In genomic region chr7:95493247-95493646, GRCh38 we compare ENCODE assay signal across 29 cellular contexts. TPM values are rescaled to one million over a fixed set of nuclear protein-coding genes. Genes with fewer than 3 reads are reported as not detected.
A peak's percentile ranks its signal among the peaks of the same experiment; 100 is the strongest.
DNase-seq lines count a peak whose midpoint lies in the region; ATAC-seq and TF ChIP-seq lines count a peak whose summit lies in the region.
"Had no signal": no experiment of that assay in that cellular context is flagged by ENCODE, and none has a peak within 500 bp of the region (broad histone marks: within the 10 kb centered on the region; RNA-seq: fewer than 3 reads in every experiment).

No MANE protein-coding gene starts in this region.

- H3K4me3 ChIP-seq in astrocyte of the spinal cord (ENCODE audit: low read depth, low read length) = no peak overlapping the region
- H3K4me3 ChIP-seq: psoas muscle had no signal

- peaks cover 13% of the 10 kb centered on the region for H3K4me1 ChIP-seq in foreskin keratinocyte

- ATAC-seq in foreskin keratinocyte = no peak
- no peak for ATAC-seq in HG03378 (IDR thresholded peaks at IDR 0.05; ENCODE audit: unreplicated experiment)
- no peak for ATAC-seq in GM18873 (IDR thresholded peaks at IDR 0.05; ENCODE audit: low FRiP score, unreplicated experiment)
- ATAC-seq: naive thymus-derived CD4-positive, alpha-beta T cell; psoas muscle had no signal

- peaks cover 5% of the 10 kb centered on the region for H3K27me3 ChIP-seq in foreskin keratinocyte

- in situ Hi-C loops in astrocyte of the spinal cord (cut with HindIII; ENCODE audit: low sequenced_read_pairs) = no loop called here

- TF ChIP-seq CTCF in astrocyte of the spinal cord (IDR thresholded peaks at IDR 0.05; ENCODE audit: low read depth, low read length) (no peak), foreskin keratinocyte (conservative IDR thresholded peaks at IDR 0.05) (no peak)

- no peak overlapping the region for H3K27ac ChIP-seq in foreskin keratinocyte
- H3K27ac ChIP-seq: KMS-11, psoas muscle had no signal

- DNase-seq in EH (ENCODE audit: low read depth) = peak; percentile 57
- DNase-seq in LHCN-M2 (ENCODE audit: low read depth) = peak; percentile 66
- DNase-seq in astrocyte of the spinal cord (ENCODE audit: low read depth, low spot score) = peak; percentile 41
- DNase-seq in foreskin keratinocyte = peak; percentile 50 to 67
- DNase-seq in superior temporal gyrus (ENCODE audit: extremely low spot score) = no peak
- DNase-seq in HPDE6-E6E7 (ENCODE audit: extremely low spot score) = no peak
- DNase-seq: ACHN; activated CD4-positive, alpha-beta memory T cell treated with anti-CD3 and anti-CD28 coated beads, Interleukin-2, amount 10 ng/mL, durations not matched to agents 7 days and 5 days; activated CD8-positive, alpha-beta memory T cell treated with anti-CD3 and anti-CD28 coated beads, Interleukin-2, amount 50 U/mL, for 4 hours; activated naive CD4-positive, alpha-beta T cell treated with Interleukin-2 at 50 U/mL for 16 hours; CD8-positive, alpha-beta memory T cell; naive thymus-derived CD4-positive, alpha-beta T cell; NCI-H1417; NCI-H2029; NK-92 treated with Interleukin-12 subunit alpha and Interleukin-12 subunit beta, amount 100 ng/mL, for 24 hours; occipital lobe; psoas muscle; Right ventricle myocardium superior; stimulated activated CD4-positive, alpha-beta T cell treated with anti-CD3 and anti-CD28 coated beads, Interleukin-15, amount 100 ng/mL, for 24 hours; stimulated activated CD4-positive, alpha-beta T cell treated with anti-CD3 and anti-CD28 coated beads, Interleukin-4, amount 100 ng/mL, for 4 hours; trophoblast cell had no signal

RNA-seq across cellular contexts. Expression of gene ASB4, which starts 7.5 kb away (rescaled TPM):
- total RNA-seq in LHCN-M2 (2014; rRNA removed) (under 0.01 and 0.06 TPM in 2 replicates), foreskin keratinocyte (not detected in 2 replicates)
- not detected for polyA plus RNA-seq in LHCN-M2 (2012)
- polyA plus RNA-seq in foreskin keratinocyte = not detected in 2 replicates
- total RNA-seq: activated CD4-positive, alpha-beta memory T cell treated with anti-CD3 and anti-CD28 coated beads, Interleukin-2, amount 10 ng/mL, durations not matched to agents 7 days and 5 days; CD8-positive, alpha-beta memory T cell; endothelial cell of umbilical vein; H1; kidney epithelial cell; naive thymus-derived CD4-positive, alpha-beta T cell; T-helper 2 cell treated with Interferon-gamma antibody and Interleukin-4, amounts not matched to agents 100 ng/mL and 5 ng/mL, for 36 hours had no signal
- polyA plus RNA-seq: BJ; CD8-positive, alpha-beta memory T cell; endothelial cell of umbilical vein; H1; naive thymus-derived CD4-positive, alpha-beta T cell had no signal

RNA-seq across cellular contexts. Expression of gene PON2, which starts 58.4 kb away (rescaled TPM):
- total RNA-seq in LHCN-M2 (2014; rRNA removed) (261 and 272 TPM in 2 replicates), foreskin keratinocyte (48.8 and 57.5 TPM in 2 replicates)
- 98.1 TPM for polyA plus RNA-seq in LHCN-M2 (2012)
- 42.0 and 44.6 TPM in 2 replicates for polyA plus RNA-seq in foreskin keratinocyte

Comparison
In these comparisons a context has a peak if more than half of its experiments do, and no peak if none do; other contexts are left out.
1. DNase-seq: peak in EH (single experiment), LHCN-M2 (single experiment), astrocyte of the spinal cord (single experiment) and foreskin keratinocyte (2 of 2); none in superior temporal gyrus (single experiment) and HPDE6-E6E7 (single experiment).